In genomic region chr3:144364797-144365196, GRCh38 we compare ENCODE assay signal across 19 cellular contexts.
"Had no signal": no experiment of that assay in that cellular context is flagged by ENCODE, and none has a peak within 500 bp of the region (broad histone marks: within the 10 kb centered on the region; RNA-seq: fewer than 3 reads in every experiment).

No MANE protein-coding gene starts in this region.

- H3K4me3 ChIP-seq: gastrocnemius medialis, sigmoid colon, spleen, tibial artery had no signal

- DNase-seq: activated B cell treated with CpG ODN at 0.5 μM for 24 hours; activated CD4-positive, alpha-beta memory T cell treated with anti-CD3 and anti-CD28 coated beads, Interleukin-2, amount 10 ng/mL, durations not matched to agents 7 days and 5 days; activated CD4-positive, alpha-beta T cell treated with anti-CD3 and anti-CD28 coated beads for 4 hours; activated CD8-positive, alpha-beta memory T cell treated with anti-CD3 and anti-CD28 coated beads, Interleukin-2, amount 10 ng/mL, durations not matched to agents 7 days and 5 days; activated naive CD8-positive, alpha-beta T cell treated with anti-CD3 and anti-CD28 coated beads for 36 hours; amygdala; central memory CD4-positive, alpha-beta T cell; gastrocnemius medialis; head of caudate nucleus; kidney; sigmoid colon; spleen; stimulated activated naive CD4-positive, alpha-beta T cell treated with Interleukin-2 at 50 U/mL for 16 hours; T-helper 1 cell; T-helper 9 cell; tibial artery had no signal

- H3K4me1 ChIP-seq: gastrocnemius medialis, parathyroid adenoma, spleen, tibial artery had no signal

- H3K36me3 ChIP-seq: gastrocnemius medialis, neutrophil, sigmoid colon, spleen, tibial artery had no signal

- H3K27me3 ChIP-seq: gastrocnemius medialis, neutrophil, sigmoid colon, spleen, tibial artery had no signal

- H3K9me3 ChIP-seq: gastrocnemius medialis, neutrophil, sigmoid colon had no signal

- ATAC-seq: activated CD8-positive, alpha-beta memory T cell treated with anti-CD3 and anti-CD28 coated beads, Interleukin-2, amount 10 ng/mL, durations not matched to agents 7 days and 5 days; gastrocnemius medialis; natural killer cell treated with Interleukin-12 subunit alpha and Interleukin-12 subunit beta and Interleukin-15 and Interleukin-18, amount 100 ng/mL, for 72 hours had no signal
